In the genomic region with DNA sequence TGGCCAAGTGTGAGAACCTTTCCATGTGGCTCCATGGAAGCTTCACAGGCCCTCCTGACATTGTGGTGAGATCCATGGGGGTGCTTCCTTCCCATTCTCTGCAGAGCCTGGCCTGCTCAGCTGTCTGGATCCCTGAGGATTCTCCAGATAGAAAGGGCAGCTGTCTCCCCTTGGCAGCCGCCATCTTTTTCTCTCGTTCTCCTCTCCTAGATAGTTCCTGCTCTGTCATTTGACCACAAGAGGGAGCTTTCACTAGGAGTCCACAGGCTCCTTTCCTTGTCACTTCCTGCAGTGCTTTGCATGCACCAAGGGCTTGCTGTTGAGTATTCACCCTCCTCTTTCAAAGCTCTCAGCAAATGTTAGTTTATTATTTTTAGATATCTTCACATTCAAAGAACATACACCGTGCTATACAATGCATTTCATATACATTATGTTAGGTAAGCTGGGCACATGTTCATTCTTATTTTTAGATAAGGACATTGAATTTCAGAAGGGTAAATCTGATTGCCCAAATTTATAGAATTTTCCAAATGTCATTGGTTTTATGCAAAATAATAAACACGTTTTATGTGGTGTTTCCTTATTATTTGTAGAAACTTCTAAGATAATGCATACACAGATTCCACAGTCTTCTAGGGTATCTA, we compare ENCODE assay signal across 9 cellular contexts.
DNase-seq lines count a peak whose midpoint lies in the region; ATAC-seq and TF ChIP-seq lines count a peak whose summit lies in the region.
"Had no signal": no experiment of that assay in that cellular context is flagged by ENCODE, and none has a peak within 500 bp of the region (broad histone marks: within the 10 kb centered on the region; RNA-seq: fewer than 3 reads in every experiment).

No MANE protein-coding gene starts in this region.

- peak; percentile 77 for DNase-seq in SIG-M5 treated with dmso at 0.1 percent for 504 hours (lab: John Stamatoyannopoulos, UW; ENCODE audit: unreplicated experiment)
- DNase-seq in SIG-M5 (lab: John Stamatoyannopoulos, UW): no peak
- DNase-seq in NCI-H345 treated with DMSO at 0.1 percent for 48 hours (lab: John Stamatoyannopoulos, UW; ENCODE audit: unreplicated experiment): peak; percentile 7
- peak; percentile 19 for DNase-seq in activated CD4-positive, alpha-beta memory T cell treated with anti-CD3 and anti-CD28 coated beads, Interleukin-2, amount 10 ng/mL, durations not matched to agents 7 days and 5 days
- peak; percentile 64 to 84 for DNase-seq in cardiac muscle cell (ENCODE audit: low read depth in 1 of 2, low spot score in 1 of 2)
- no peak for DNase-seq in sciatic nerve (ENCODE audit: low spot score)
- no peak for DNase-seq in activated gamma-delta T cell treated with Interleukin-2 at 50 U/mL for 16 hours

- no peak overlapping the region for H3K4me3 ChIP-seq in cardiac muscle cell

- POLR2A ChIA-PET in activated CD4-positive, alpha-beta memory T cell treated with anti-CD3 and anti-CD28 coated beads, Interleukin-2, amount 10 ng/mL, durations not matched to agents 7 days and 5 days (lab: Charles Lee): interaction anchor here (2.0 kb wide), 1 partner anchor 150 kb away, joined by 7 read pairs; the partner anchor contains the start of genes BRCA2 and ZAR1L

- H3K9me3 Mint-ChIP-seq in activated CD4-positive, alpha-beta memory T cell treated with anti-CD3 and anti-CD28 coated beads, Interleukin-2, amount 10 ng/mL, durations not matched to agents 7 days and 5 days: no peaks in the 10 kb centered on the region
- H3K9me3 Mint-ChIP-seq: central memory CD8-positive, alpha-beta T cell had no signal

- no peaks in the 10 kb centered on the region for H3K36me3 ChIP-seq in cardiac muscle cell

- no peaks in the 10 kb centered on the region for H3K9me3 ChIP-seq in cardiac muscle cell (ENCODE audit: low read depth)

- H3K27ac Mint-ChIP-seq in activated CD4-positive, alpha-beta memory T cell treated with anti-CD3 and anti-CD28 coated beads, Interleukin-2, amount 10 ng/mL, durations not matched to agents 7 days and 5 days: no peak overlapping the region

- CTCF ChIA-PET in activated CD4-positive, alpha-beta memory T cell treated with anti-CD3 and anti-CD28 coated beads, Interleukin-2, amount 10 ng/mL, durations not matched to agents 7 days and 5 days (lab: Charles Lee): interaction anchor here (0.7 to 2.9 kb wide), 11 partner anchors 8 to 255 kb away, joined by 3 to 28 read pairs (median 3); no protein-coding TSS in a partner anchor

- peak; percentile 72 for ATAC-seq in HG02798 (IDR thresholded peaks at IDR 0.05; ENCODE audit: poor library complexity, unreplicated experiment)
- ATAC-seq in sciatic nerve: peak; percentile 51

- peaks cover 13% of the 10 kb centered on the region for H3K36me3 Mint-ChIP-seq in activated CD4-positive, alpha-beta memory T cell treated with anti-CD3 and anti-CD28 coated beads, Interleukin-2, amount 10 ng/mL, durations not matched to agents 7 days and 5 days (ENCODE audit: low read depth)

- peak; percentile 77 for TF ChIP-seq CTCF in cardiac muscle cell (IDR thresholded peaks at IDR 0.05; ENCODE audit: low read depth, low read length)

- intact Hi-C loops in sciatic nerve (cut with DNase I): no loop called here

- H3K4me3 Mint-ChIP-seq in activated CD4-positive, alpha-beta memory T cell treated with anti-CD3 and anti-CD28 coated beads, Interleukin-2, amount 10 ng/mL, durations not matched to agents 7 days and 5 days: no peak overlapping the region
- H3K4me3 Mint-ChIP-seq: central memory CD8-positive, alpha-beta T cell had no signal

- peaks cover 4% of the 10 kb centered on the region for H3K4me1 Mint-ChIP-seq in activated CD4-positive, alpha-beta memory T cell treated with anti-CD3 and anti-CD28 coated beads, Interleukin-2, amount 10 ng/mL, durations not matched to agents 7 days and 5 days
- H3K4me1 Mint-ChIP-seq: central memory CD8-positive, alpha-beta T cell had no signal

- H3K4me1 ChIP-seq in cardiac muscle cell (ENCODE audit: low read depth): peaks cover 26% of the 10 kb centered on the region

- no peaks in the 10 kb centered on the region for H3K27me3 ChIP-seq in cardiac muscle cell

- H3K27me3 Mint-ChIP-seq in activated CD4-positive, alpha-beta memory T cell treated with anti-CD3 and anti-CD28 coated beads, Interleukin-2, amount 10 ng/mL, durations not matched to agents 7 days and 5 days: no peaks in the 10 kb centered on the region
- H3K27me3 Mint-ChIP-seq: central memory CD8-positive, alpha-beta T cell had no signal

- H3K27ac ChIP-seq in cardiac muscle cell: no peak overlapping the region

Comparison
In these comparisons a context has a peak if more than half of its experiments do, and no peak if none do; other contexts are left out.
1. DNase-seq: peak in SIG-M5 treated with dmso at 0.1 percent for 504 hours (single experiment), NCI-H345 treated with DMSO at 0.1 percent for 48 hours (single experiment), activated CD4-positive, alpha-beta memory T cell treated with anti-CD3 and anti-CD28 coated beads, Interleukin-2, amount 10 ng/mL, durations not matched to agents 7 days and 5 days (single experiment) and cardiac muscle cell (2 of 2); none in SIG-M5 (single experiment), sciatic nerve (single experiment) and activated gamma-delta T cell treated with Interleukin-2 at 50 U/mL for 16 hours (single experiment).